2 cellular contexts compared by ENCODE assay signal in the genomic region with DNA sequence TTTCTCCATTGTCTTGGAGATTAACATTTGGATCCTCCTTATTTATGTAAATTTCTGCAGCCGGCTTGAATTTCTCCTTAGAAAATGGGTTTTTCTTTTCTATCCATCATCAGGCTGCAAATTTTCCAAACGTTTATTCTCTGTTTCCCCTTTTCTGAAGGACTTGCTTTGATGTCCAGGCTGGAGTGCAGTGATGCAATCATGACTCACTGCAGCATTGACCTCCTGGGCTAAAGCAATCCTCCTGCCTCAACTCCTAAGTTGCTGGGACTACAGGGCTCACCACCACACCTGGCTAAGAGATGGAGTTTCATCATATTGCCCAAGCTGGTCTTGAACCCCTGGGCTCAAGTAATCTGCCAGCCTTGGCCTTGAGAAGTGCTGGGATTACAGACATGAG.
TF ChIP-seq lines count a peak whose summit lies in the region.

No MANE protein-coding gene starts in this region.

TF ChIP-seq in endothelial cell of umbilical vein, 7 proteins besides CTCF, POLR2A, EP300 and RAD21:
- TF ChIP-seq MYC (IDR thresholded peaks at IDR 0.05; ENCODE audit: low read depth, low read length) (no peak), EZH2 (IDR thresholded peaks at IDR 0.05; ENCODE audit: borderline replicate concordance, low read depth, low read length, severe bottlenecking) (no peak), FOS (IDR thresholded peaks at IDR 0.05; ENCODE audit: borderline replicate concordance, insufficient read depth, low read length) (peak; percentile 45)

TF ChIP-seq in HepG2, 621 proteins besides CTCF, POLR2A, EP300 and RAD21:
- TF ChIP-seq, protein P1, sequence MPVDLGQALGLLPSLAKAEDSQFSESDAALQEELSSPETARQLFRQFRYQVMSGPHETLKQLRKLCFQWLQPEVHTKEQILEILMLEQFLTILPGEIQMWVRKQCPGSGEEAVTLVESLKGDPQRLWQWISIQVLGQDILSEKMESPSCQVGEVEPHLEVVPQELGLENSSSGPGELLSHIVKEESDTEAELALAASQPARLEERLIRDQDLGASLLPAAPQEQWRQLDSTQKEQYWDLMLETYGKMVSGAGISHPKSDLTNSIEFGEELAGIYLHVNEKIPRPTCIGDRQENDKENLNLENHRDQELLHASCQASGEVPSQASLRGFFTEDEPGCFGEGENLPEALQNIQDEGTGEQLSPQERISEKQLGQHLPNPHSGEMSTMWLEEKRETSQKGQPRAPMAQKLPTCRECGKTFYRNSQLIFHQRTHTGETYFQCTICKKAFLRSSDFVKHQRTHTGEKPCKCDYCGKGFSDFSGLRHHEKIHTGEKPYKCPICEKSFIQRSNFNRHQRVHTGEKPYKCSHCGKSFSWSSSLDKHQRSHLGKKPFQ (CRISPR knock-in tag; IDR thresholded peaks at IDR 0.05; ENCODE audit: insufficient replicate concordance): no peak
- TF ChIP-seq FOSL2 (CRISPR knock-in tag; IDR thresholded peaks at IDR 0.05) (peak; percentile 94), NR2C2 (CRISPR knock-in tag; IDR thresholded peaks at IDR 0.05; ENCODE audit: borderline replicate concordance) (no peak), CEBPG (CRISPR knock-in tag; IDR thresholded peaks at IDR 0.05) (peak; percentile 50; the same call in 1 of the 2 replicates), MAFK (conservative IDR thresholded peaks at IDR 0.05 in 1 of 2, IDR thresholded peaks at IDR 0.05 in 1 of 2; ENCODE audit: low read length in 2 of 2) (no peak), PCBP1 (IDR thresholded peaks at IDR 0.05; ENCODE audit: borderline replicate concordance, low read depth, low read length) (no peak), CEBPB (IDR thresholded peaks at IDR 0.05; ENCODE audit: borderline replicate concordance, low read depth, low read length) (peak; percentile 71; the same call in 1 of the 2 replicates), TFAP4 (IDR thresholded peaks at IDR 0.05; ENCODE audit: borderline replicate concordance, low read depth) (no peak), PHF21A (CRISPR knock-in tag; IDR thresholded peaks at IDR 0.05) (no peak), ZNF317 (CRISPR knock-in tag; IDR thresholded peaks at IDR 0.05) (no peak), RAD51 (IDR thresholded peaks at IDR 0.05; ENCODE audit: borderline replicate concordance) (no peak), THYN1 (CRISPR knock-in tag; IDR thresholded peaks at IDR 0.05; ENCODE audit: borderline replicate concordance, low read depth) (no peak)
- TF ChIP-seq, protein P2, sequence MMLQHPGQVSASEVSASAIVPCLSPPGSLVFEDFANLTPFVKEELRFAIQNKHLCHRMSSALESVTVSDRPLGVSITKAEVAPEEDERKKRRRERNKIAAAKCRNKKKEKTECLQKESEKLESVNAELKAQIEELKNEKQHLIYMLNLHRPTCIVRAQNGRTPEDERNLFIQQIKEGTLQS (CRISPR knock-in tag; IDR thresholded peaks at IDR 0.05): peak; percentile 57; the same call in 1 of the 2 replicates
- TF ChIP-seq, protein P3, sequence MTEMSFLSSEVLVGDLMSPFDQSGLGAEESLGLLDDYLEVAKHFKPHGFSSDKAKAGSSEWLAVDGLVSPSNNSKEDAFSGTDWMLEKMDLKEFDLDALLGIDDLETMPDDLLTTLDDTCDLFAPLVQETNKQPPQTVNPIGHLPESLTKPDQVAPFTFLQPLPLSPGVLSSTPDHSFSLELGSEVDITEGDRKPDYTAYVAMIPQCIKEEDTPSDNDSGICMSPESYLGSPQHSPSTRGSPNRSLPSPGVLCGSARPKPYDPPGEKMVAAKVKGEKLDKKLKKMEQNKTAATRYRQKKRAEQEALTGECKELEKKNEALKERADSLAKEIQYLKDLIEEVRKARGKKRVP (CRISPR knock-in tag; IDR thresholded peaks at IDR 0.05): 0 out of 4 replicates have a peak, but pooled peaks of 1 of the 2 experiments have one; percentile 25
- TF ChIP-seq, protein P4, sequence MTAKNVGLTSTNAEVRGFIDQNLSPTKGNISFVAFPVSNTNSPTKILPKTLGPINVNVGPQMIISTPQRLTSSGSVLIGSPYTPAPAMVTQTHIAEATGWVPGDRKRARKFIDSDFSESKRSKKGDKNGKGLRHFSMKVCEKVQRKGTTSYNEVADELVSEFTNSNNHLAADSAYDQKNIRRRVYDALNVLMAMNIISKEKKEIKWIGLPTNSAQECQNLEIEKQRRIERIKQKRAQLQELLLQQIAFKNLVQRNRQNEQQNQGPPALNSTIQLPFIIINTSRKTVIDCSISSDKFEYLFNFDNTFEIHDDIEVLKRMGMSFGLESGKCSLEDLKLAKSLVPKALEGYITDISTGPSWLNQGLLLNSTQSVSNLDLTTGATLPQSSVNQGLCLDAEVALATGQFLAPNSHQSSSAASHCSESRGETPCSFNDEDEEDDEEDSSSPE (CRISPR knock-in tag; IDR thresholded peaks at IDR 0.05): no peak
TF ChIP-seq in HepG2: peak in this region for 5.
